Comparison of ENCODE assay signal across 1 cellular context in genomic region chr16:67645397-67646121, GRCh38.
TF ChIP-seq lines count a peak whose summit lies in the region.

No MANE protein-coding gene starts in this region.

TF ChIP-seq in H1, 55 proteins besides CTCF, POLR2A, EP300 and RAD21:
- TF ChIP-seq SUZ12 (IDR thresholded peaks at IDR 0.05; ENCODE audit: low read length), result 0 out of 2 replicates have a peak, but pooled peaks have one; percentile 14
- TF ChIP-seq CEBPB (IDR thresholded peaks at IDR 0.05; ENCODE audit: low read depth, low read length), result no peak
